In the genomic region with DNA sequence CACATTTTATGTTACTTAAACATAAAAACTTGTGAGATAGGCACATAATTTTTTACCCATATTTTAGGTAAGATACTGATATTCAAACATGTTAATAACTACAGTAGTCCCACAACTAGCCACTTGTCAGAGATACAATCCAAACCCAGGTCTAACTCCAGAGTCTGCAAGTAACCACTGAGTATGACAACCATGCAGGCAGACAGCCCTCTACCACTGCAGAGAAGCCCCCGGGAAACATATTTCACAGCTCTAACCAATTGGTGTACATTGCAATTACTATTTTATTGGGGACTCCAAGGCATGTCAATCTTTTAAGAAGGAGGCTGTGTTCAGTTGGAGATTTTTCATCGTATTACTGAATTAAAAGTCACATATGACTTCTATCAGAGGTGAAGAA, we compare ENCODE assay signal across 2 cellular contexts.
TF ChIP-seq lines count a peak whose summit lies in the region.

No MANE protein-coding gene starts in this region.

TF ChIP-seq in HCT116, 20 proteins besides CTCF, POLR2A, EP300 and RAD21 (continued from another document):
- TF ChIP-seq, protein P1, sequence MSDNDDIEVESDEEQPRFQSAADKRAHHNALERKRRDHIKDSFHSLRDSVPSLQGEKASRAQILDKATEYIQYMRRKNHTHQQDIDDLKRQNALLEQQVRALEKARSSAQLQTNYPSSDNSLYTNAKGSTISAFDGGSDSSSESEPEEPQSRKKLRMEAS (IDR thresholded peaks at IDR 0.05): no peak
- TF ChIP-seq ZNF274 (IDR thresholded peaks at IDR 0.05; ENCODE audit: low read depth, low read length) (no peak), EZH2 (IDR thresholded peaks at IDR 0.05) (no peak), CBX3 (IDR thresholded peaks at IDR 0.05; ENCODE audit: low read depth) (no peak), POLR2AphosphoS5 (IDR thresholded peaks at IDR 0.05; ENCODE audit: low read depth, low read length) (no peak), JUND (IDR thresholded peaks at IDR 0.05) (no peak), ZFX (IDR thresholded peaks at IDR 0.05) (no peak), SRF (IDR thresholded peaks at IDR 0.05; ENCODE audit: low read depth) (no peak), SIN3A (IDR thresholded peaks at IDR 0.05; ENCODE audit: low read depth) (no peak), EGR1 (IDR thresholded peaks at IDR 0.05; ENCODE audit: low read depth) (no peak), YY1 (IDR thresholded peaks at IDR 0.05; ENCODE audit: extremely low read depth, insufficient replicate concordance, low read depth, low read length) (no peak), ELF1 (IDR thresholded peaks at IDR 0.05; ENCODE audit: borderline replicate concordance, low read depth) (no peak), FOSL1 (IDR thresholded peaks at IDR 0.05; ENCODE audit: low read depth) (no peak)
- TF ChIP-seq, protein P2, sequence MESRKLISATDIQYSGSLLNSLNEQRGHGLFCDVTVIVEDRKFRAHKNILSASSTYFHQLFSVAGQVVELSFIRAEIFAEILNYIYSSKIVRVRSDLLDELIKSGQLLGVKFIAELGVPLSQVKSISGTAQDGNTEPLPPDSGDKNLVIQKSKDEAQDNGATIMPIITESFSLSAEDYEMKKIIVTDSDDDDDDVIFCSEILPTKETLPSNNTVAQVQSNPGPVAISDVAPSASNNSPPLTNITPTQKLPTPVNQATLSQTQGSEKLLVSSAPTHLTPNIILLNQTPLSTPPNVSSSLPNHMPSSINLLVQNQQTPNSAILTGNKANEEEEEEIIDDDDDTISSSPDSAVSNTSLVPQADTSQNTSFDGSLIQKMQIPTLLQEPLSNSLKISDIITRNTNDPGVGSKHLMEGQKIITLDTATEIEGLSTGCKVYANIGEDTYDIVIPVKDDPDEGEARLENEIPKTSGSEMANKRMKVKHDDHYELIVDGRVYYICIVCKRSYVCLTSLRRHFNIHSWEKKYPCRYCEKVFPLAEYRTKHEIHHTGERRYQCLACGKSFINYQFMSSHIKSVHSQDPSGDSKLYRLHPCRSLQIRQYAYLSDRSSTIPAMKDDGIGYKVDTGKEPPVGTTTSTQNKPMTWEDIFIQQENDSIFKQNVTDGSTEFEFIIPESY (IDR thresholded peaks at IDR 0.05; ENCODE audit: extremely low read depth, insufficient replicate concordance, low read length): no peak
- TF ChIP-seq, protein P3, sequence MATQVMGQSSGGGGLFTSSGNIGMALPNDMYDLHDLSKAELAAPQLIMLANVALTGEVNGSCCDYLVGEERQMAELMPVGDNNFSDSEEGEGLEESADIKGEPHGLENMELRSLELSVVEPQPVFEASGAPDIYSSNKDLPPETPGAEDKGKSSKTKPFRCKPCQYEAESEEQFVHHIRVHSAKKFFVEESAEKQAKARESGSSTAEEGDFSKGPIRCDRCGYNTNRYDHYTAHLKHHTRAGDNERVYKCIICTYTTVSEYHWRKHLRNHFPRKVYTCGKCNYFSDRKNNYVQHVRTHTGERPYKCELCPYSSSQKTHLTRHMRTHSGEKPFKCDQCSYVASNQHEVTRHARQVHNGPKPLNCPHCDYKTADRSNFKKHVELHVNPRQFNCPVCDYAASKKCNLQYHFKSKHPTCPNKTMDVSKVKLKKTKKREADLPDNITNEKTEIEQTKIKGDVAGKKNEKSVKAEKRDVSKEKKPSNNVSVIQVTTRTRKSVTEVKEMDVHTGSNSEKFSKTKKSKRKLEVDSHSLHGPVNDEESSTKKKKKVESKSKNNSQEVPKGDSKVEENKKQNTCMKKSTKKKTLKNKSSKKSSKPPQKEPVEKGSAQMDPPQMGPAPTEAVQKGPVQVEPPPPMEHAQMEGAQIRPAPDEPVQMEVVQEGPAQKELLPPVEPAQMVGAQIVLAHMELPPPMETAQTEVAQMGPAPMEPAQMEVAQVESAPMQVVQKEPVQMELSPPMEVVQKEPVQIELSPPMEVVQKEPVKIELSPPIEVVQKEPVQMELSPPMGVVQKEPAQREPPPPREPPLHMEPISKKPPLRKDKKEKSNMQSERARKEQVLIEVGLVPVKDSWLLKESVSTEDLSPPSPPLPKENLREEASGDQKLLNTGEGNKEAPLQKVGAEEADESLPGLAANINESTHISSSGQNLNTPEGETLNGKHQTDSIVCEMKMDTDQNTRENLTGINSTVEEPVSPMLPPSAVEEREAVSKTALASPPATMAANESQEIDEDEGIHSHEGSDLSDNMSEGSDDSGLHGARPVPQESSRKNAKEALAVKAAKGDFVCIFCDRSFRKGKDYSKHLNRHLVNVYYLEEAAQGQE (IDR thresholded peaks at IDR 0.05; ENCODE audit: low read depth): no peak
- TF ChIP-seq, protein P4, sequence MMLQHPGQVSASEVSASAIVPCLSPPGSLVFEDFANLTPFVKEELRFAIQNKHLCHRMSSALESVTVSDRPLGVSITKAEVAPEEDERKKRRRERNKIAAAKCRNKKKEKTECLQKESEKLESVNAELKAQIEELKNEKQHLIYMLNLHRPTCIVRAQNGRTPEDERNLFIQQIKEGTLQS (IDR thresholded peaks at IDR 0.05): no peak

TF ChIP-seq in SK-N-SH, 30 proteins besides CTCF, POLR2A, EP300 and RAD21:
- TF ChIP-seq, protein P5, sequence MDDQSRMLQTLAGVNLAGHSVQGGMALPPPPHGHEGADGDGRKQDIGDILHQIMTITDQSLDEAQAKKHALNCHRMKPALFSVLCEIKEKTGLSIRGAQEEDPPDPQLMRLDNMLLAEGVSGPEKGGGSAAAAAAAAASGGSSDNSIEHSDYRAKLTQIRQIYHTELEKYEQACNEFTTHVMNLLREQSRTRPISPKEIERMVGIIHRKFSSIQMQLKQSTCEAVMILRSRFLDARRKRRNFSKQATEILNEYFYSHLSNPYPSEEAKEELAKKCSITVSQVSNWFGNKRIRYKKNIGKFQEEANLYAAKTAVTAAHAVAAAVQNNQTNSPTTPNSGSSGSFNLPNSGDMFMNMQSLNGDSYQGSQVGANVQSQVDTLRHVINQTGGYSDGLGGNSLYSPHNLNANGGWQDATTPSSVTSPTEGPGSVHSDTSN (IDR thresholded peaks at IDR 0.05): no peak
- TF ChIP-seq, protein P6, sequence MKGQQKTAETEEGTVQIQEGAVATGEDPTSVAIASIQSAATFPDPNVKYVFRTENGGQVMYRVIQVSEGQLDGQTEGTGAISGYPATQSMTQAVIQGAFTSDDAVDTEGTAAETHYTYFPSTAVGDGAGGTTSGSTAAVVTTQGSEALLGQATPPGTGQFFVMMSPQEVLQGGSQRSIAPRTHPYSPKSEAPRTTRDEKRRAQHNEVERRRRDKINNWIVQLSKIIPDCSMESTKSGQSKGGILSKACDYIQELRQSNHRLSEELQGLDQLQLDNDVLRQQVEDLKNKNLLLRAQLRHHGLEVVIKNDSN (IDR thresholded peaks at IDR 0.05; ENCODE audit: borderline replicate concordance, low read depth): no peak
- TF ChIP-seq FOXM1 (IDR thresholded peaks at IDR 0.05; ENCODE audit: low read depth): no peak
